4 cellular contexts compared by ENCODE assay signal in genomic region chr13:45244736-45245135, GRCh38. TPM values are rescaled to one million over a fixed set of nuclear protein-coding genes. Genes with fewer than 3 reads are reported as not detected.
"Had no signal": no experiment of that assay in that cellular context is flagged by ENCODE, and none has a peak within 500 bp of the region (broad histone marks: within the 10 kb centered on the region; RNA-seq: fewer than 3 reads in every experiment).

No MANE protein-coding gene starts in this region.

RNA-seq across cellular contexts. Expression of gene KCTD4, which starts 43.9 kb away (rescaled TPM):
- total RNA-seq: H4, H7, HT-29, K562 had no signal
- polyA plus RNA-seq: K562 had no signal
